In the genomic region with DNA sequence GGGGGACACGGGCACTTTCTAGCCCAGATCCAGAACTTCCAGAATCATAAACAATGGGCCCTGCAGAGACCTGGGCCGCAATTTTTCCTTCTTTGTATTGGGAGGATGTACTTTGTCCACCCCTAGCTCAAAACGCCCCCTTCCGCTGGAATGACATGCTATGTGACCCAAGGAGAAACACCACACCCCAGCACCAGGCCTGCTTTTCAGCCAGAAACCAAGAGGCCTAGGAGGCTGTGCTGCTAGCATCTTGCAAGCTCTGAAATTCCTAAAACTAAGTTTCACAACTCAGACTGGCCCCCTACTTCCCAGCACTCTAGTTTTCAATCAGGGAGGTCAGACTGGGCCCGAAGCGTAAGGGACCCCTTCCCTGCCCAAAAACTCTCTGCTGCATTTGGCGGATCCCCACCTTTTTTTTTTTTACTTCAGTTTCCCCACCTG, we compare ENCODE assay signal across 8 cellular contexts. TPM values are rescaled to one million over a fixed set of nuclear protein-coding genes. Genes with fewer than 3 reads are reported as not detected.
A peak's percentile ranks its signal among the peaks of the same experiment; 100 is the strongest.
DNase-seq lines count a peak whose midpoint lies in the region; ATAC-seq and TF ChIP-seq lines count a peak whose summit lies in the region.

No MANE protein-coding gene starts in this region.

- peak overlapping the region; percentile 49 for H2BK5ac ChIP-seq in H9 (ENCODE audit: insufficient read length, low read length)

- DNase-seq in Caco-2 (peak; percentile 71), H9 (no peak), OCI-M1 (lab: John Stamatoyannopoulos, UW) (peak; percentile 83), breast epithelium (ENCODE audit: low spot score in 2 of 2) (no peak), kidney tubule cell (ENCODE audit: low spot score) (peak; percentile 70)

- CTCF ChIA-PET in Caco-2 (lab: Charles Lee): interaction anchor here (0.6 to 2.5 kb wide), 10 partner anchors 15 to 115 kb away, joined by 3 to 105 read pairs (median 4); partner anchors contain the start of genes JUND and SSBP4

- H2BK15ac ChIP-seq in H9 (ENCODE audit: low read depth, low read length): peak overlapping the region; percentile 27; the same call in 1 of the 2 replicates

- H4K20me1 ChIP-seq in H9 (ENCODE audit: control insufficient read depth, insufficient read depth, insufficient read length): no peaks in the 10 kb centered on the region

- peak overlapping the region; percentile 75; the same call in 1 of the 2 replicates for H3K4ac ChIP-seq in H9 (ENCODE audit: low read depth, low read length)

- H3K27me3 ChIP-seq in Caco-2 (replicated peaks; ENCODE audit: control insufficient read depth, insufficient read depth, low read length) (no peaks in the 10 kb centered on the region), H9 (ENCODE audit: insufficient read depth, low read length) (no peaks in the 10 kb centered on the region), breast epithelium (no peaks in the 10 kb centered on the region)

- no peak for TF ChIP-seq POLR2A in breast epithelium (IDR thresholded peaks at IDR 0.05)

- no peak overlapping the region for H4K5ac ChIP-seq in H9 (ENCODE audit: insufficient read length, low read depth, low read length)

- TF ChIP-seq CTCF in Caco-2 (IDR thresholded peaks at IDR 0.05; ENCODE audit: insufficient read depth in 1 of 2, low read depth in 1 of 2, low read length in 1 of 2, severe bottlenecking in 1 of 2, unreplicated experiment in 1 of 2) (peak; percentile 25 to 43), H9 (conservative IDR thresholded peaks at IDR 0.05) (peak; percentile 43; the same call in 1 of the 3 replicates), breast epithelium (IDR thresholded peaks at IDR 0.05) (no peak)

- peaks cover 25% of the 10 kb centered on the region; the same call in 1 of the 2 replicates for H3K79me2 ChIP-seq in H9 (ENCODE audit: insufficient read depth, low read length)

- H3K79me1 ChIP-seq in H9 (ENCODE audit: insufficient read depth, low read depth, low read length, poor library complexity, severe bottlenecking): no peaks in the 10 kb centered on the region

- H3K4me3 Mint-ChIP-seq in Caco-2 (ENCODE audit: unreplicated experiment) (peak overlapping the region; percentile 92), H9 (peak overlapping the region; percentile 88)
- H3K4me3 Mint-ChIP-seq in stimulated activated memory B cell treated with anti-CD40 and anti-IgM and Interleukin-4, amounts not matched to agents 10 μg/mL and 1 μg/mL and 100 μg/mL, for 72 hours: peak overlapping the region; percentile 82

- H3K4me1 Mint-ChIP-seq in Caco-2 (ENCODE audit: low read depth, unreplicated experiment) (peaks cover 30% of the 10 kb centered on the region), H9 (peaks cover 22 to 32% of the 10 kb centered on the region in 2 experiments)
- peaks cover 57% of the 10 kb centered on the region for H3K4me1 Mint-ChIP-seq in stimulated activated memory B cell treated with anti-CD40 and anti-IgM and Interleukin-4, amounts not matched to agents 10 μg/mL and 1 μg/mL and 100 μg/mL, for 72 hours

- H2AFZ ChIP-seq in H9 (ENCODE audit: low read length): no peak overlapping the region

- peak overlapping the region; percentile 72 for H2BK120ac ChIP-seq in H9 (ENCODE audit: low read depth, low read length, poor library complexity, severe bottlenecking)

- POLR2A ChIA-PET in Caco-2 (lab: Charles Lee): interaction anchor here (0.5 to 2.6 kb wide), 12 partner anchors 29 to 288 kb away, joined by 3 to 123 read pairs (median 4); partner anchors contain the start of genes GDF15, JUND and SSBP4

- H3K9ac ChIP-seq in H9 (ENCODE audit: extremely low read depth, insufficient read length, low read length): peak overlapping the region; percentile 93

- no peak overlapping the region for H3T11ph ChIP-seq in H9 (ENCODE audit: low read length)

- H3K4me1 ChIP-seq in Caco-2 (peaks cover 34% of the 10 kb centered on the region), H9 (ENCODE audit: insufficient read depth, low read length) (peaks cover 8% of the 10 kb centered on the region; the same call in 1 of the 2 replicates), breast epithelium (no peaks in the 10 kb centered on the region)

- H3K27me3 Mint-ChIP-seq in Caco-2 (ENCODE audit: insufficient read depth, unreplicated experiment) (no peaks in the 10 kb centered on the region), H9 (ENCODE audit: low read depth) (no peaks in the 10 kb centered on the region)
- no peaks in the 10 kb centered on the region for H3K27me3 Mint-ChIP-seq in stimulated activated memory B cell treated with anti-CD40 and anti-IgM and Interleukin-4, amounts not matched to agents 10 μg/mL and 1 μg/mL and 100 μg/mL, for 72 hours

- intact Hi-C loops in Caco-2 (cut with micrococcal nuclease; ENCODE audit: unreplicated experiment) (loop anchor here (2.0 kb wide), 1 partner anchor 30 kb away; no protein-coding TSS in a partner anchor), breast epithelium (cut with DNase I; ENCODE audit: low total_unique reads) (loop anchor here (5.0 kb wide), 1 partner anchor 40 kb away; the partner anchor contains the start of gene JUND)

- H3K23me2 ChIP-seq in H9 (ENCODE audit: insufficient read length, low read depth, low read length, poor library complexity, severe bottlenecking): peaks cover 16% of the 10 kb centered on the region

- H3K9me3 Mint-ChIP-seq in Caco-2 (ENCODE audit: unreplicated experiment): no peaks in the 10 kb centered on the region
- no peaks in the 10 kb centered on the region for H3K9me3 Mint-ChIP-seq in H9
- H3K9me3 Mint-ChIP-seq in stimulated activated memory B cell treated with anti-CD40 and anti-IgM and Interleukin-4, amounts not matched to agents 10 μg/mL and 1 μg/mL and 100 μg/mL, for 72 hours: no peaks in the 10 kb centered on the region

- H3K36me3 Mint-ChIP-seq in Caco-2 (ENCODE audit: insufficient read depth, unreplicated experiment): peaks cover 18% of the 10 kb centered on the region
- H3K36me3 Mint-ChIP-seq in H9 (ENCODE audit: insufficient read depth in 1 of 3, low read depth in 3 of 3): peaks cover 18 to 27% (median 19%) of the 10 kb centered on the region in 3 experiments
- peaks cover 10% of the 10 kb centered on the region for H3K36me3 Mint-ChIP-seq in stimulated activated memory B cell treated with anti-CD40 and anti-IgM and Interleukin-4, amounts not matched to agents 10 μg/mL and 1 μg/mL and 100 μg/mL, for 72 hours

- BruUV-seq in Caco-2 (replicated peaks; lab: Mats Ljungman, UMichigan): TSS peak; percentile 57

- H3K36me3 ChIP-seq in Caco-2 (ENCODE audit: control insufficient read depth, insufficient read depth, low read length) (no peaks in the 10 kb centered on the region), breast epithelium (no peaks in the 10 kb centered on the region)

- no peak overlapping the region for H3K23ac ChIP-seq in H9 (ENCODE audit: insufficient read length, low read depth, low read length)

- peak overlapping the region; percentile 96; the same call in 1 of the 2 replicates for H3K14ac ChIP-seq in H9 (ENCODE audit: insufficient read depth, low read length)

- H3K27ac ChIP-seq in H9 (ENCODE audit: insufficient read length, low read depth, low read length) (peak overlapping the region; percentile 51), breast epithelium (peak overlapping the region; percentile 87 to 96)

- WGBS in H9 (ENCODE audit: extremely low coverage, insufficient read length, low lambda C conversion rate): no CpG with 5 or more reads among the region's 7 CpGs

- H4K91ac ChIP-seq in H9 (ENCODE audit: insufficient read length, low read depth, low read length): no peak overlapping the region

- H3K9me3 ChIP-seq in Caco-2 (no peaks in the 10 kb centered on the region), H9 (ENCODE audit: control insufficient read depth, low read depth, low read length) (no peaks in the 10 kb centered on the region), breast epithelium (no peaks in the 10 kb centered on the region)

- no peak overlapping the region for H2AK5ac ChIP-seq in H9 (ENCODE audit: insufficient read length, low read length)

- no peak overlapping the region for H2BK20ac ChIP-seq in H9 (ENCODE audit: low read depth, low read length, poor library complexity, severe bottlenecking)

- no peak overlapping the region for H3K56ac ChIP-seq in H9 (ENCODE audit: insufficient read length, low read depth, low read length)

- peak overlapping the region; percentile 95 for H3K18ac ChIP-seq in H9 (ENCODE audit: insufficient read length, low read depth, low read length)

- ATAC-seq in stimulated activated memory B cell treated with anti-CD40 and anti-IgM and Interleukin-4, amounts not matched to agents 10 μg/mL and 1 μg/mL and 100 μg/mL, for 72 hours: no peak
- ATAC-seq in GM18868 (IDR thresholded peaks at IDR 0.05; ENCODE audit: unreplicated experiment) (no peak), GM19351 (IDR thresholded peaks at IDR 0.05; ENCODE audit: unreplicated experiment) (no peak)

- peak overlapping the region; percentile 92 for H4K8ac ChIP-seq in H9 (replicated peaks; ENCODE audit: insufficient read length, low read depth, low read length)

- peak overlapping the region; percentile 50 for H2BK12ac ChIP-seq in H9 (ENCODE audit: insufficient read length, low read depth, low read length)

- H3K27ac Mint-ChIP-seq in Caco-2 (ENCODE audit: unreplicated experiment): peak overlapping the region; percentile 97
- H3K27ac Mint-ChIP-seq in H9: peak overlapping the region; percentile 73 to 94 (median 91)
- peak overlapping the region; percentile 84 for H3K27ac Mint-ChIP-seq in stimulated activated memory B cell treated with anti-CD40 and anti-IgM and Interleukin-4, amounts not matched to agents 10 μg/mL and 1 μg/mL and 100 μg/mL, for 72 hours

- H3K4me2 ChIP-seq in H9 (ENCODE audit: insufficient read depth, insufficient read length, low read length): peak overlapping the region; percentile 99

- H3K4me3 ChIP-seq in Caco-2 (ENCODE audit: low read depth, low read length) (peak overlapping the region; percentile 96), breast epithelium (peak overlapping the region; percentile 71 to 90 (median 86))

RNA-seq across cellular contexts. Expression of gene LSM4, which starts 0.5 kb away (rescaled TPM):
- 184 and 186 TPM in 2 replicates for total RNA-seq in Caco-2 (2022)
- 342 and 344 TPM in 2 replicates for total RNA-seq in H9 (2021)
- total RNA-seq in breast epithelium: 100 to 1,000 TPM in 2 of 3 donors, 10 to 100 TPM in 1; 83.0 to 122 (median 120) TPM

RNA-seq across cellular contexts. Expression of gene PGPEP1, which starts 18.1 kb away (rescaled TPM):
- total RNA-seq in Caco-2 (2022) (25.6 and 26.0 TPM in 2 replicates), H9 (2021) (61.4 and 64.8 TPM in 2 replicates), breast epithelium (10 to 100 TPM; 22.5 to 29.2 (median 25.9) TPM)

RNA-seq across cellular contexts. Expression of gene JUND, which starts 40.9 kb away (rescaled TPM):
- total RNA-seq in Caco-2 (2022) (75.5 and 78.8 TPM in 2 replicates), H9 (2021) (103 and 109 TPM in 2 replicates), breast epithelium (100 to 1,000 TPM; 325 to 833 (median 602) TPM)

RNA-seq across cellular contexts. Expression of gene IQCN, which starts 48.1 kb away (rescaled TPM):
- total RNA-seq in Caco-2 (2022) (1.5 and 2.1 TPM in 2 replicates), H9 (2021) (0.39 and 0.48 TPM in 2 replicates), breast epithelium (10 to 100 TPM in 1 of 3 donors, 1 to 10 TPM in 2; 7.0 to 16.6 (median 9.5) TPM)

Comparison
In these comparisons a context has a peak if more than half of its experiments do, and no peak if none do; other contexts are left out.
1. DNase-seq: peak in Caco-2 (2 of 2), OCI-M1 (single experiment) and kidney tubule cell (single experiment); none in H9 (single experiment) and breast epithelium (0 of 2).
2. CTCF ChIP-seq: peak in Caco-2 (2 of 2) and H9 (single experiment); none in breast epithelium (0 of 3).
3. Peak in every context shown above with its lines, with median percentiles within 50 percentile points of each other: H3K27ac Mint-ChIP-seq and H3K4me3 Mint-ChIP-seq.